In the genomic region with DNA sequence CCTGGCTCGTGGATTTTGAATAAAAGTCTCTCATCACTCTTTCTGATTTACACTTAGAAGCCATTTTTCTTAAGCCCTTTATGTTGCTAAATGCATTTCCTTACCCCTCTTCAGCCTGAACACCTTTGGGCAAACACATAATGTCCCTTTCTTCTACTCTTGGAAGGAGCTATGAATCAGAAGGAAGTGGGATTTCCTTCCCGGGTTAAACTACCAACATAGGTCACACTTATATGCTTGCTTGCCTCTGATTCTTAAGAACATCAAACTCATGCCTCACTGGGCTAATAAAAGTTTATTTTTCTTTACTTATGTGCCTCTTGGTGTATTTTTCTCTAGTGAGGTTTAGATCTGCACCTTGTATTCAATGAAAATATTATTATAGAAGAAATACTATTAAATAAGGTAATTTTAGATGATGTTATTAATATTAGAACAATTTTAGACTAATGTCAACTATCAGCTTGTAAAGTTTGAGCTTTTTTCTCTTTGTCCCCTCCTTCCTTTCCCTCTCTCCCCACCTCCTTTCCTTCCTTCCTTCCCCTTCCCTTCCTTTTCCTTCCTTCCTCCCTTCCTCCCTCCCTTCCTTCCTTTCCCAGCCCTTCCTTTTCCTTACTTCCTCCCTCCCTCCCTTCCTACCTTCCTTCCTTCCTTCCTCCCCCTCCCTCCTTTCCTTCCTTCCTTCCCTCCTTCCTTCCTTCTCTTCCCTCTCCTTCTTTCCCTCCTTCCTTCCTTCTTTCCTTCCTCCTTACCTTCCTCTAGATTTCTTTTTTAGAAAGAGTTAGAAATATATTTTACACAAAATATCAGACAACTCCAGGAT, we compare ENCODE assay signal across 21 cellular contexts.
A peak's percentile ranks its signal among the peaks of the same experiment; 100 is the strongest.
DNase-seq lines count a peak whose midpoint lies in the region; FAIRE-seq and TF ChIP-seq lines count a peak whose summit lies in the region.
"Had no signal": no experiment of that assay in that cellular context is flagged by ENCODE, and none has a peak within 500 bp of the region (broad histone marks: within the 10 kb centered on the region; RNA-seq: fewer than 3 reads in every experiment).

No MANE protein-coding gene starts in this region.

- H3K4me1 Mint-ChIP-seq in MCF 10A (ENCODE audit: insufficient read depth, unreplicated experiment) = peaks cover 11% of the 10 kb centered on the region
- H3K4me1 Mint-ChIP-seq: CD4-positive, CD25-positive, alpha-beta regulatory T cell had no signal

- no peaks in the 10 kb centered on the region for H4K20me1 ChIP-seq in keratinocyte (ENCODE audit: control insufficient read depth, extremely low read depth, insufficient read depth, low read length)

- H3K27me3 ChIP-seq in breast epithelium = peaks cover 0 to 4% of the 10 kb centered on the region in 2 donors
- H3K27me3 ChIP-seq in SJSA1 (replicated peaks) = no peaks in the 10 kb centered on the region; the same call in 1 of the 2 replicates
- H3K27me3 ChIP-seq in keratinocyte (ENCODE audit: control insufficient read depth, extremely low read depth, insufficient read depth, low read length) = no peaks in the 10 kb centered on the region
- H3K27me3 ChIP-seq in sigmoid colon = no peaks in the 10 kb centered on the region
- peaks cover 6% of the 10 kb centered on the region for H3K27me3 ChIP-seq in suprapubic skin
- H3K27me3 ChIP-seq: BE2C had no signal

- intact Hi-C loops in MCF 10A (cut with micrococcal nuclease) (no loop called here), breast epithelium (cut with DNase I; ENCODE audit: low total_unique reads) (loop anchor here (1.0 kb wide), 1 partner anchor 9 kb away; no protein-coding TSS in a partner anchor), sigmoid colon (cut with DNase I) (no loop called here)

- WGBS in sigmoid colon, 2 donors = 34 to 82% methylated on average over 2 of the region's 2 CpGs
- WGBS in suprapubic skin = 93% methylated on average over 2 of the region's 2 CpGs

- no peaks in the 10 kb centered on the region for H3K79me2 ChIP-seq in keratinocyte (ENCODE audit: control insufficient read depth, insufficient read depth, low read length)

- peak overlapping the region; percentile 1 for H2AFZ ChIP-seq in keratinocyte (ENCODE audit: control insufficient read depth, low read length)
- H2AFZ ChIP-seq: GM23248 had no signal

- no peak overlapping the region for H3K9ac ChIP-seq in keratinocyte (ENCODE audit: control insufficient read depth, extremely low read depth, insufficient read depth, low read length)
- H3K9ac ChIP-seq: GM23248 had no signal

- TF ChIP-seq EP300 in sigmoid colon (IDR thresholded peaks at IDR 0.05) (no peak), suprapubic skin (IDR thresholded peaks at IDR 0.05) (no peak)

- H3K27me3 Mint-ChIP-seq in MCF 10A (ENCODE audit: insufficient read depth, unreplicated experiment) = no peaks in the 10 kb centered on the region
- H3K27me3 Mint-ChIP-seq: CD4-positive, CD25-positive, alpha-beta regulatory T cell had no signal

- CTCF ChIA-PET in MCF 10A (lab: Yijun Ruan, JAX) = no interaction called here

- H3K4me1 ChIP-seq in breast epithelium (no peaks in the 10 kb centered on the region), SJSA1 (replicated peaks) (peaks cover 23% of the 10 kb centered on the region), keratinocyte (ENCODE audit: control insufficient read depth, extremely low read depth, insufficient read depth, low read length) (peaks cover 9% of the 10 kb centered on the region), sigmoid colon (no peaks in the 10 kb centered on the region), suprapubic skin (no peaks in the 10 kb centered on the region)
- H3K4me1 ChIP-seq: BE2C, Caco-2 had no signal

- H3K9me3 Mint-ChIP-seq in MCF 10A (ENCODE audit: unreplicated experiment) = no peaks in the 10 kb centered on the region

- H3K36me3 ChIP-seq in breast epithelium = no peaks in the 10 kb centered on the region
- H3K36me3 ChIP-seq in SJSA1 = no peaks in the 10 kb centered on the region
- H3K36me3 ChIP-seq in keratinocyte (ENCODE audit: control insufficient read depth in 2 of 2, extremely low read depth in 1 of 2, insufficient read depth in 2 of 2, low read length in 2 of 2) = no peaks in the 10 kb centered on the region
- H3K36me3 ChIP-seq in sigmoid colon = no peaks in the 10 kb centered on the region
- no peaks in the 10 kb centered on the region for H3K36me3 ChIP-seq in suprapubic skin
- H3K36me3 ChIP-seq: BE2C had no signal

- H3K4me3 ChIP-seq in breast epithelium (no peak overlapping the region), SJSA1 (no peak overlapping the region), keratinocyte (ENCODE audit: control insufficient read depth in 2 of 3, extremely low read depth in 1 of 3, insufficient read depth in 2 of 3, low read depth in 1 of 3, low read length in 3 of 3) (no peak overlapping the region), sigmoid colon (no peak overlapping the region), suprapubic skin (no peak overlapping the region)
- H3K4me3 ChIP-seq: GM23248 had no signal

- no peak overlapping the region for H3K27ac ChIP-seq in breast epithelium
- H3K27ac ChIP-seq in SJSA1 = peak overlapping the region; percentile 86
- peak overlapping the region; percentile 4 for H3K27ac ChIP-seq in keratinocyte (ENCODE audit: control insufficient read depth, insufficient read depth, low read length)
- no peak overlapping the region for H3K27ac ChIP-seq in sigmoid colon
- H3K27ac ChIP-seq in suprapubic skin = no peak overlapping the region
- H3K27ac ChIP-seq: 22Rv1, GM23248 had no signal

- no peaks in the 10 kb centered on the region for H3K36me3 Mint-ChIP-seq in MCF 10A (ENCODE audit: insufficient read depth, unreplicated experiment)
- H3K36me3 Mint-ChIP-seq: CD4-positive, CD25-positive, alpha-beta regulatory T cell had no signal

- no peak overlapping the region for H3K4me3 Mint-ChIP-seq in MCF 10A (ENCODE audit: unreplicated experiment)
- H3K4me3 Mint-ChIP-seq: CD4-positive, CD25-positive, alpha-beta regulatory T cell had no signal

- POLR2A ChIA-PET in MCF 10A (lab: Yijun Ruan, JAX) = no interaction called here

- no peaks in the 10 kb centered on the region for H3K9me1 ChIP-seq in keratinocyte (ENCODE audit: control insufficient read depth, extremely low read depth, insufficient read depth, low read length)

- no peak overlapping the region for H3K4me2 ChIP-seq in keratinocyte (ENCODE audit: control insufficient read depth, extremely low read depth, insufficient read depth, low read depth, low read length)

- TF ChIP-seq POLR2A in breast epithelium (IDR thresholded peaks at IDR 0.05) = no peak
- TF ChIP-seq POLR2A in sigmoid colon (IDR thresholded peaks at IDR 0.05) = no peak
- no peak for TF ChIP-seq POLR2A in suprapubic skin (IDR thresholded peaks at IDR 0.05)

- TF ChIP-seq CTCF in MCF 10A (IDR thresholded peaks at IDR 0.05; ENCODE audit: unreplicated experiment) (no peak), breast epithelium (IDR thresholded peaks at IDR 0.05) (no peak), keratinocyte (optimal IDR thresholded peaks at IDR 0.05 in 1 of 3, IDR thresholded peaks at IDR 0.05 in 1 of 3, conservative IDR thresholded peaks at IDR 0.05 in 1 of 3; ENCODE audit: extremely low read depth in 1 of 3, insufficient read depth in 2 of 3, low read length in 3 of 3) (no peak), sigmoid colon (IDR thresholded peaks at IDR 0.05) (no peak), suprapubic skin (IDR thresholded peaks at IDR 0.05) (no peak)

- dilution Hi-C loops in keratinocyte (cut with MboI; ENCODE audit: extremely low pct_ligation_motif_present, low sequenced_read_pairs) = no loop called here

- H3K9me3 ChIP-seq in breast epithelium (no peaks in the 10 kb centered on the region), SJSA1 (replicated peaks) (no peaks in the 10 kb centered on the region), keratinocyte (ENCODE audit: control insufficient read depth, low read depth, low read length) (no peaks in the 10 kb centered on the region), sigmoid colon (no peaks in the 10 kb centered on the region), suprapubic skin (no peaks in the 10 kb centered on the region)
- H3K9me3 ChIP-seq: BE2C, Caco-2 had no signal

- FAIRE-seq in keratinocyte (lab: Jason Lieb, UNC) = no peak
- FAIRE-seq: GM12891, GM18507 had no signal

- H3K27ac Mint-ChIP-seq in MCF 10A (ENCODE audit: low read depth, unreplicated experiment) = no peak overlapping the region
- H3K27ac Mint-ChIP-seq: CD4-positive, CD25-positive, alpha-beta regulatory T cell had no signal

- DNase-seq in MCF 10A (ENCODE audit: unreplicated experiment) (peak; percentile 4), breast epithelium (ENCODE audit: low spot score in 2 of 2) (no peak), SJSA1 (ENCODE audit: low read depth in 1 of 2, low spot score in 2 of 2) (no peak), keratinocyte (ENCODE audit: low read depth, low spot score) (no peak), sigmoid colon (no peak), activated gamma-delta T cell treated with Interleukin-2 at 50 U/mL for 16 hours (no peak), OCI-M2 (lab: John Stamatoyannopoulos, UW; ENCODE audit: unreplicated experiment) (no peak), suprapubic skin (ENCODE audit: low spot score in 2 of 2) (no peak)
- DNase-seq: BE2C; Caco-2; CD4-positive, CD25-positive, alpha-beta regulatory T cell; GM23248; HCEC 1CT; NCI-H1105 treated with DMSO at 0.1 percent for 48 hours; NCI-H1694 treated with DMSO at 0.1 percent for 48 hours; NCI-H748 treated with DMSO at 0.1 percent for 48 hours; NK-92 treated with Interleukin-12 subunit alpha and Interleukin-12 subunit beta, amount 100 ng/mL, for 24 hours; SHP77 treated with DMSO at 0.1 percent for 48 hours had no signal

- BruUV-seq in MCF 10A (replicated peaks; lab: Mats Ljungman, UMichigan) = no TSS peak

Comparison
In these comparisons a context has a peak if more than half of its experiments do, and no peak if none do; other contexts are left out.
1. H3K27ac ChIP-seq: peak in SJSA1 (single experiment) and keratinocyte (single experiment); none in breast epithelium (0 of 2), sigmoid colon (0 of 4) and suprapubic skin (single experiment).